1 cellular context compared by ENCODE assay signal in the genomic region with DNA sequence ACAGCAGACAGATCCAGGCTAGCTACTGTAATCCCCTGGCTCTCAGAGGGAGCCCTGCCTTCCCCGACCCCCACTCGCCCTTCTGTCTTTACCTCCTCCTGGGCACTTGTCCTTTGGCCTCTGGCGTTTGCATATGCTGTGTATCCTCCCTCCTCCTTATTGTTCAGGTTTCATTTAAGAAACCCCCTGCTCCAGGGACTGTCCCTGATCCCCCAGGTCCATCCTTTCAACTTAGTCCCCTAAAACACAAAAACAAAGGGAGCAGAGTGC.
TF ChIP-seq lines count a peak whose summit lies in the region.

No MANE protein-coding gene starts in this region.

TF ChIP-seq in GM23338, 12 proteins besides CTCF, POLR2A, EP300 and RAD21 (continued from another document):
- no peak for TF ChIP-seq ZNF462 (CRISPR knock-in tag; IDR thresholded peaks at IDR 0.05)
TF ChIP-seq in GM23338: peak in this region for 0.
